ENCODE assay signal across 8 cellular contexts in genomic region chr19:5903502-5904301, GRCh38. TPM values are rescaled to one million over a fixed set of nuclear protein-coding genes. Genes with fewer than 3 reads are reported as not detected.
DNase-seq lines count a peak whose midpoint lies in the region; ATAC-seq and TF ChIP-seq lines count a peak whose summit lies in the region.

TSS of gene NDUFA11 (minus strand) at chr19:5903790. CDS start at chr19:5903708, 82 bp downstream.

- peak within 1 kb of the TSS; percentile 93 for H3K4me3 ChIP-seq in colonic mucosa

- H3K36me3 ChIP-seq in colonic mucosa = no peaks in the 10 kb centered on the region

- peak; percentile 93 for DNase-seq in Ammon's horn (ENCODE audit: low spot score)
- peak; percentile 91 for DNase-seq in NCI-H524 treated with DMSO at 0.1 percent for 48 hours (lab: John Stamatoyannopoulos, UW)
- peak; percentile 97 to 98 for DNase-seq in activated CD4-positive, alpha-beta T cell treated with anti-CD3 and anti-CD28 coated beads for 4 hours
- peak; percentile 100 for DNase-seq in colonic mucosa
- peak; percentile 98 for DNase-seq in left kidney (ENCODE audit: low read depth, low spot score)
- peak; percentile 95 to 98 for DNase-seq in stimulated activated CD4-positive, alpha-beta T cell treated with anti-CD3 and anti-CD28 coated beads, Interleukin-2, amount 100 ng/mL, for 48 hours

- intact Hi-C loops in colonic mucosa (cut with DNase I) = loop anchor here (10.0 kb wide), 1 partner anchor 61 kb away; no protein-coding TSS in a partner anchor

- peak within 1 kb of the TSS; percentile 92 to 97 for H3K9ac ChIP-seq in colonic mucosa (ENCODE audit: low read depth in 2 of 2, low read length in 2 of 2)

- ATAC-seq in GM19324 (IDR thresholded peaks at IDR 0.05; ENCODE audit: low FRiP score, unreplicated experiment) (peak; percentile 26), HG03460 (IDR thresholded peaks at IDR 0.05; ENCODE audit: unreplicated experiment) (peak; percentile 34)

- no peaks in the 10 kb centered on the region for H3K9me3 ChIP-seq in colonic mucosa

- H3K27ac ChIP-seq in colonic mucosa = peak within 1 kb of the TSS; percentile 81

- no peak for TF ChIP-seq CTCF in colonic mucosa (IDR thresholded peaks at IDR 0.05)

- peaks cover 10% of the 10 kb centered on the region for H3K4me1 ChIP-seq in colonic mucosa

- H3K27me3 ChIP-seq in colonic mucosa = no peaks in the 10 kb centered on the region

RNA-seq across cellular contexts. Expression of gene NDUFA11, which starts in this region (rescaled TPM):
- total RNA-seq in colonic mucosa = 100 to 1,000 TPM; 188 to 228 TPM

Comparison
In these comparisons a context has a peak if more than half of its experiments do, and no peak if none do; other contexts are left out.
1. Peak in every context shown above with its lines: DNase-seq, ATAC-seq, H3K4me3 ChIP-seq and H3K27ac ChIP-seq.